In the genomic region with DNA sequence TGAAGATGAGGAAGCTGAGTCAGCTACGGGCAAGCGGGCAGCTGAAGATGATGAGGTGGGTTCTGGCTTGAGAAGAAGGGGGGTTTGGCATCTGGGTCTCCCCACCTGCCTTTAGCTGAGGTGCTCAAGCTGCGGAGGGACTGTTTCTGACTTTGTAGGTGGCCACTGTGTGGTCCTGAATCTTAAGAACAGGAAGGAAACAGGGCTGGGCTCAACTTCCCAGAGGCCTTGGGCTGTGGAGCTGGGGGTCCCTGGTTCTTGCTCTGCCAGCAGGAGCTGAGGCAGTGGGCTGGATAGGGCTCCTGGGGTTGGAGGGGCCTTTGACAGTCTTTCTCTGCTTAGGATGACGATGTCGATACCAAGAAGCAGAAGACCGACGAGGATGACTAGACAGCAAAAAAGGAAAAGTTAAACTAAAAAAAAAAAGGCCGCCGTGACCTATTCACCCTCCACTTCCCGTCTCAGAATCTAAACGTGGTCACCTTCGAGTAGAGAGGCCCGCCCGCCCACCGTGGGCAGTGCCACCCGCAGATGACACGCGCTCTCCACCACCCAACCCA, we compare ENCODE assay signal across 8 cellular contexts. TPM values are rescaled to one million over a fixed set of nuclear protein-coding genes. Genes with fewer than 3 reads are reported as not detected.
DNase-seq lines count a peak whose midpoint lies in the region; ATAC-seq and TF ChIP-seq lines count a peak whose summit lies in the region.
"Not testable (repeated sequence)": the region's sequence is repeated elsewhere in the genome, so short reads cannot be mapped to it uniquely, and the experiment has no call there.

No MANE protein-coding gene starts in this region.

- peaks cover 55 to 88% (median 79%) of the 10 kb centered on the region in 11 experiments for H4K20me1 ChIP-seq in BLaER1 treated with 17β-estradiol and CSF1 and Interleukin-3, amounts not matched to agents 10 nM and 100 nM
- peaks cover 63% of the 10 kb centered on the region for H4K20me1 ChIP-seq in IMR-90 (ENCODE audit: insufficient read depth, low read length)

- not testable (repeated sequence) for TF ChIP-seq RAD21 in IMR-90 (IDR thresholded peaks at IDR 0.05; ENCODE audit: low read length)

- H3K27ac Mint-ChIP-seq in T-helper 2 cell treated with Interferon-gamma antibody and Interleukin-4, amounts not matched to agents 5 μg/mL and 100 μg/mL, for 36 hours = peak overlapping the region; percentile 99
- H3K27ac Mint-ChIP-seq in activated T-helper 17 cell treated with anti-CD3 and anti-CD28 coated beads, Interleukin-2, amount 50 U/mL, for 72 hours = peak overlapping the region; percentile 94
- H3K27ac Mint-ChIP-seq in osteocyte (ENCODE audit: unreplicated experiment) = peak overlapping the region; percentile 64
- peak overlapping the region; percentile 100 for H3K27ac Mint-ChIP-seq in stimulated activated effector memory CD8-positive, alpha-beta T cell treated with anti-CD3 and anti-CD28 coated beads, Interleukin-12 subunit alpha, Interleukin-12 subunit beta, amount 100 ng/mL, for 72 hours

- H3K18ac ChIP-seq in IMR-90 (ENCODE audit: low read depth, low read length) = not testable (repeated sequence)

- not testable (repeated sequence) for H2BK120ac ChIP-seq in IMR-90 (ENCODE audit: low read depth, low read length)

- WGBS in IMR-90 (ENCODE audit: extremely low coverage in 2 of 2, insufficient read length in 1 of 2), 2 experiments = no CpG with 5 or more reads among the region's 18 CpGs

- H3K4me1 ChIP-seq in BLaER1 treated with 17β-estradiol and CSF1 and Interleukin-3, amounts not matched to agents 10 nM and 100 nM = peaks cover 41 to 57% (median 53%) of the 10 kb centered on the region in 10 experiments
- H3K4me1 ChIP-seq in IMR-90 (ENCODE audit: control insufficient read depth, insufficient read depth, low read length) = peaks cover 24% of the 10 kb centered on the region
- peaks cover 13% of the 10 kb centered on the region for H3K4me1 ChIP-seq in colonic mucosa

- peaks cover 26 to 70% (median 55%) of the 10 kb centered on the region in 11 experiments for H3K36me3 ChIP-seq in BLaER1 treated with 17β-estradiol and CSF1 and Interleukin-3, amounts not matched to agents 10 nM and 100 nM
- peaks cover 18% of the 10 kb centered on the region for H3K36me3 ChIP-seq in IMR-90 (ENCODE audit: control insufficient read depth, insufficient read depth, low read length)
- H3K36me3 ChIP-seq in colonic mucosa = not testable (repeated sequence)

- H4K91ac ChIP-seq in IMR-90 (ENCODE audit: insufficient read depth, low read depth, low read length) = not testable (repeated sequence)

- H3K4me2 ChIP-seq in BLaER1 treated with 17β-estradiol and CSF1 and Interleukin-3, amounts not matched to agents 10 nM and 100 nM = peak overlapping the region; percentile 96 to 100 (median 100)
- H3K4me2 ChIP-seq in IMR-90 (ENCODE audit: low read depth, low read length) = not testable (repeated sequence)

- H2AFZ ChIP-seq in IMR-90 (replicated peaks; ENCODE audit: low read length, poor library complexity) = not testable (repeated sequence)

- 0 out of 2 replicates have a peak overlapping the region, but pooled peaks have one; percentile 6 for H2AK5ac ChIP-seq in IMR-90 (ENCODE audit: low read depth, low read length)

- peak overlapping the region in 10 of 11 experiments; percentile 97 to 100 (median 100); a peak in 20 of 22 replicates for H3K27ac ChIP-seq in BLaER1 treated with 17β-estradiol and CSF1 and Interleukin-3, amounts not matched to agents 10 nM and 100 nM
- not testable (repeated sequence) for H3K27ac ChIP-seq in IMR-90 (ENCODE audit: insufficient read depth, low read length)
- peak overlapping the region; percentile 100 for H3K27ac ChIP-seq in colonic mucosa

- H3K79me1 ChIP-seq in IMR-90 (ENCODE audit: low read depth in 1 of 2, low read length in 2 of 2) = peaks cover 0 to 33% of the 10 kb centered on the region in 2 experiments; a peak in 2 of 4 replicates

- H3K9ac ChIP-seq in BLaER1 treated with 17β-estradiol and CSF1 and Interleukin-3, amounts not matched to agents 10 nM and 100 nM = peak overlapping the region; percentile 98 to 100 (median 100)
- not testable (repeated sequence) for H3K9ac ChIP-seq in IMR-90 (ENCODE audit: low read depth, low read length)
- H3K9ac ChIP-seq in colonic mucosa (ENCODE audit: low read depth in 2 of 2, low read length in 2 of 2) = peak overlapping the region; percentile 78 to 99

- in situ Hi-C loops in IMR-90 (cut with MboI; ENCODE audit: low sequenced_read_pairs) = loop anchor here (5.0 kb wide), 2 partner anchors 35 to 100 kb away; no protein-coding TSS in a partner anchor

- BruUV-seq in IMR-90 (replicated peaks; lab: Mats Ljungman, UMichigan) = not testable (repeated sequence)

- not testable (repeated sequence) for H3K9me3 Mint-ChIP-seq in T-helper 2 cell treated with Interferon-gamma antibody and Interleukin-4, amounts not matched to agents 5 μg/mL and 100 μg/mL, for 36 hours; activated T-helper 17 cell treated with anti-CD3 and anti-CD28 coated beads, Interleukin-2, amount 50 U/mL, for 72 hours; osteocyte (ENCODE audit: unreplicated experiment); stimulated activated effector memory CD8-positive, alpha-beta T cell treated with anti-CD3 and anti-CD28 coated beads, Interleukin-12 subunit alpha, Interleukin-12 subunit beta, amount 100 ng/mL, for 72 hours

- H3K27me3 ChIP-seq in BLaER1 treated with 17β-estradiol and CSF1 and Interleukin-3, amounts not matched to agents 10 nM and 100 nM; IMR-90 (ENCODE audit: control insufficient read depth, insufficient read depth, low read length); colonic mucosa: not testable (repeated sequence)

- not testable (repeated sequence) for H2BK20ac ChIP-seq in IMR-90 (ENCODE audit: low read depth, low read length)

- H3K9me1 ChIP-seq in IMR-90 (ENCODE audit: insufficient read depth, low read length) = not testable (repeated sequence)

- H3K23ac ChIP-seq in IMR-90 (ENCODE audit: low read depth, low read length) = peak overlapping the region; percentile 94; the same call in 1 of the 2 replicates

- H3K56ac ChIP-seq in IMR-90 (ENCODE audit: extremely low read depth, insufficient read depth, low read length) = peak overlapping the region; percentile 19; the same call in 1 of the 2 replicates

- H3K14ac ChIP-seq in IMR-90 (replicated peaks; ENCODE audit: low read depth, low read length) = not testable (repeated sequence)

- peaks cover 52% of the 10 kb centered on the region for H3K36me3 Mint-ChIP-seq in T-helper 2 cell treated with Interferon-gamma antibody and Interleukin-4, amounts not matched to agents 5 μg/mL and 100 μg/mL, for 36 hours (ENCODE audit: low read depth)
- peaks cover 63% of the 10 kb centered on the region for H3K36me3 Mint-ChIP-seq in activated T-helper 17 cell treated with anti-CD3 and anti-CD28 coated beads, Interleukin-2, amount 50 U/mL, for 72 hours (ENCODE audit: low read depth)
- H3K36me3 Mint-ChIP-seq in osteocyte (ENCODE audit: unreplicated experiment) = peaks cover 21% of the 10 kb centered on the region
- H3K36me3 Mint-ChIP-seq in stimulated activated effector memory CD8-positive, alpha-beta T cell treated with anti-CD3 and anti-CD28 coated beads, Interleukin-12 subunit alpha, Interleukin-12 subunit beta, amount 100 ng/mL, for 72 hours = peaks cover 83% of the 10 kb centered on the region

- POLR2A ChIA-PET in IMR-90 (lab: Charles Lee; ENCODE audit: unreplicated experiment) = not testable (repeated sequence)

- CTCF ChIA-PET in IMR-90 (lab: Yijun Ruan, JAX) = not testable (repeated sequence)

- not testable (repeated sequence) for TF ChIP-seq CTCF in IMR-90 (conservative IDR thresholded peaks at IDR 0.05; ENCODE audit: low read depth, low read length); colonic mucosa (IDR thresholded peaks at IDR 0.05); osteocyte (IDR thresholded peaks at IDR 0.05)

- peaks cover 0 to 18% (median 3%) of the 10 kb centered on the region in 11 experiments; a peak in 9 of 22 replicates for H3K9me3 ChIP-seq in BLaER1 treated with 17β-estradiol and CSF1 and Interleukin-3, amounts not matched to agents 10 nM and 100 nM (replicated peaks in 1 of 11)
- not testable (repeated sequence) for H3K9me3 ChIP-seq in IMR-90 (ENCODE audit: control insufficient read depth, insufficient read depth, low read length); colonic mucosa

- H3K4me1 Mint-ChIP-seq in T-helper 2 cell treated with Interferon-gamma antibody and Interleukin-4, amounts not matched to agents 5 μg/mL and 100 μg/mL, for 36 hours (ENCODE audit: low read depth) = peaks cover 31% of the 10 kb centered on the region
- peaks cover 27% of the 10 kb centered on the region for H3K4me1 Mint-ChIP-seq in activated T-helper 17 cell treated with anti-CD3 and anti-CD28 coated beads, Interleukin-2, amount 50 U/mL, for 72 hours
- H3K4me1 Mint-ChIP-seq in osteocyte (ENCODE audit: unreplicated experiment) = peaks cover 48% of the 10 kb centered on the region
- H3K4me1 Mint-ChIP-seq in stimulated activated effector memory CD8-positive, alpha-beta T cell treated with anti-CD3 and anti-CD28 coated beads, Interleukin-12 subunit alpha, Interleukin-12 subunit beta, amount 100 ng/mL, for 72 hours = peaks cover 50% of the 10 kb centered on the region

- not testable (repeated sequence) for H3K27me3 Mint-ChIP-seq in T-helper 2 cell treated with Interferon-gamma antibody and Interleukin-4, amounts not matched to agents 5 μg/mL and 100 μg/mL, for 36 hours (ENCODE audit: low read depth); activated T-helper 17 cell treated with anti-CD3 and anti-CD28 coated beads, Interleukin-2, amount 50 U/mL, for 72 hours; osteocyte (ENCODE audit: unreplicated experiment)

- H3K4me3 ChIP-seq in BLaER1 treated with 17β-estradiol and CSF1 and Interleukin-3, amounts not matched to agents 10 nM and 100 nM = peak overlapping the region; percentile 87 to 100 (median 100)
- H3K4me3 ChIP-seq in IMR-90 (ENCODE audit: insufficient read depth, low read depth, low read length) = not testable (repeated sequence)
- peak overlapping the region; percentile 8 for H3K4me3 ChIP-seq in colonic mucosa
- H3K4me3 ChIP-seq in iPS-11a (ENCODE audit: low read depth, low read length) = peak overlapping the region; percentile 90

- H4K8ac ChIP-seq in IMR-90 (ENCODE audit: low read depth in 2 of 2, low read length in 2 of 2) = not testable (repeated sequence)

- not testable (repeated sequence) for H2AK9ac ChIP-seq in IMR-90 (replicated peaks; ENCODE audit: low read depth, low read length, poor library complexity)

- not testable (repeated sequence) for H2BK15ac ChIP-seq in IMR-90 (ENCODE audit: low read depth, low read length)

- peak overlapping the region; percentile 100 for H3K4me3 Mint-ChIP-seq in T-helper 2 cell treated with Interferon-gamma antibody and Interleukin-4, amounts not matched to agents 5 μg/mL and 100 μg/mL, for 36 hours
- peak overlapping the region; percentile 91 for H3K4me3 Mint-ChIP-seq in activated T-helper 17 cell treated with anti-CD3 and anti-CD28 coated beads, Interleukin-2, amount 50 U/mL, for 72 hours
- H3K4me3 Mint-ChIP-seq in osteocyte (ENCODE audit: unreplicated experiment) = peak overlapping the region; percentile 88
- H3K4me3 Mint-ChIP-seq in stimulated activated effector memory CD8-positive, alpha-beta T cell treated with anti-CD3 and anti-CD28 coated beads, Interleukin-12 subunit alpha, Interleukin-12 subunit beta, amount 100 ng/mL, for 72 hours = peak overlapping the region; percentile 99

- TF ChIP-seq POLR2A in IMR-90 (IDR thresholded peaks at IDR 0.05; ENCODE audit: low read depth, low read length) = not testable (repeated sequence)

- not testable (repeated sequence) for H3K4ac ChIP-seq in IMR-90 (ENCODE audit: low read depth, low read length)

- dilution Hi-C loops in IMR-90 (cut with HindIII; ENCODE audit: low sequenced_read_pairs, unreplicated experiment) = not testable (repeated sequence)

- not testable (repeated sequence) for H2BK5ac ChIP-seq in IMR-90 (ENCODE audit: low read depth, low read length, poor library complexity, severe bottlenecking)

- intact Hi-C loops in IMR-90 (cut with micrococcal nuclease) = not testable (repeated sequence)
- intact Hi-C loops in colonic mucosa (cut with DNase I) = loop anchor here (10.0 kb wide), 1 partner anchor 148 kb away; no protein-coding TSS in a partner anchor

- not testable (repeated sequence) for ATAC-seq in IMR-90 (ENCODE audit: low read depth); activated T-helper 17 cell treated with anti-CD3 and anti-CD28 coated beads, Interleukin-2, amount 50 U/mL, for 72 hours (replicated peaks); stimulated activated effector memory CD8-positive, alpha-beta T cell treated with anti-CD3 and anti-CD28 coated beads, Interleukin-12 subunit alpha, Interleukin-12 subunit beta, amount 100 ng/mL, for 72 hours

- H4K5ac ChIP-seq in IMR-90 (ENCODE audit: low read depth, low read length) = not testable (repeated sequence)

- DNase-seq in IMR-90; colonic mucosa; osteocyte (ENCODE audit: extremely low spot score, unreplicated experiment): not testable (repeated sequence)
- peak; percentile 69 for DNase-seq in T-helper 2 cell treated with Interferon-gamma antibody and Interleukin-4, amounts not matched to agents 5 μg/mL and 100 μg/mL, for 36 hours (ENCODE audit: low spot score)
- peak in 1 of 2 donors; percentile 67 for DNase-seq in stimulated activated effector memory CD8-positive, alpha-beta T cell treated with anti-CD3 and anti-CD28 coated beads, Interleukin-12 subunit alpha, Interleukin-12 subunit beta, amount 100 ng/mL, for 72 hours (ENCODE audit: low spot score in 2 of 2)

RNA-seq across cellular contexts. Expression of a gene that starts 4.2 kb away (rescaled TPM):
- total RNA-seq in IMR-90 (2012; rRNA removed) (380 and 776 TPM in 2 replicates), colonic mucosa (1,000 to 10,000 TPM; 1,195 to 1,836 TPM), osteocyte (709 and 776 TPM in 2 replicates)
- polyA plus RNA-seq in IMR-90 (2012; rRNA removed) = 647 and 742 TPM in 2 replicates
- polyA plus RNA-seq in IMR-90 (2012; cell fraction: cytosol; rRNA removed) = 585 and 1,669 TPM in 2 replicates
- polyA plus RNA-seq in IMR-90 (2012; cell fraction: nucleus; rRNA removed; ENCODE audit: low replicate concordance) = 208 and 388 TPM in 2 replicates
- 1,000 to 10,000 TPM; 1,439 to 1,845 TPM for total RNA-seq in activated T-helper 17 cell treated with anti-CD3 and anti-CD28 coated beads, Interleukin-2, amount 50 U/mL, for 72 hours
